In genomic region chr6:166956444-166957086, GRCh38 we compare ENCODE assay signal across 8 cellular contexts. TPM values are rescaled to one million over a fixed set of nuclear protein-coding genes. Genes with fewer than 3 reads are reported as not detected.
DNase-seq lines count a peak whose midpoint lies in the region; ATAC-seq and TF ChIP-seq lines count a peak whose summit lies in the region.

Gene RNASET2, minus strand, starts transcription at chr6:166956550. Its CDS starts 368 bp downstream, at chr6:166956182.

- ATAC-seq in GM18861 (IDR thresholded peaks at IDR 0.05; ENCODE audit: unreplicated experiment) = peak; percentile 41
- peak; percentile 60 for ATAC-seq in HG03097 (IDR thresholded peaks at IDR 0.05; ENCODE audit: low FRiP score, unreplicated experiment)

- 0% methylated on average over 11 of the region's 71 CpGs for WGBS in mammary epithelial cell (ENCODE audit: low coverage, missing lambda C conversion rate)
- under 1% methylated on average over 64 of the region's 71 CpGs for WGBS in smooth muscle cell (ENCODE audit: low lambda C conversion rate)

- peaks cover 4% of the 10 kb centered on the region for H3K79me2 ChIP-seq in mammary epithelial cell (ENCODE audit: insufficient read depth, low read length)
- no peaks in the 10 kb centered on the region for H3K79me2 ChIP-seq in smooth muscle cell (ENCODE audit: low read depth)

- no peaks in the 10 kb centered on the region for H3K27me3 ChIP-seq in A673 (replicated peaks; ENCODE audit: insufficient read depth, low read depth, low read length, poor library complexity)
- H3K27me3 ChIP-seq in mammary epithelial cell (ENCODE audit: insufficient read depth, low read length) = no peaks in the 10 kb centered on the region
- H3K27me3 ChIP-seq in smooth muscle cell (ENCODE audit: low read depth) = no peaks in the 10 kb centered on the region

- H3K36me3 ChIP-seq in A673 (ENCODE audit: insufficient read depth, low read length, poor library complexity, severe bottlenecking) (no peaks in the 10 kb centered on the region), mammary epithelial cell (ENCODE audit: insufficient read depth, low read length) (no peaks in the 10 kb centered on the region), smooth muscle cell (ENCODE audit: low read depth) (no peaks in the 10 kb centered on the region)

- H3K9ac ChIP-seq in mammary epithelial cell (ENCODE audit: insufficient read depth, low read length) (peak within 1 kb of the TSS; percentile 8), smooth muscle cell (ENCODE audit: low read depth) (peak within 1 kb of the TSS; percentile 55)

- no peak for TF ChIP-seq CTCF in A673 (conservative IDR thresholded peaks at IDR 0.05; ENCODE audit: low read depth, low read length)
- no peak for TF ChIP-seq CTCF in WI38 (IDR thresholded peaks at IDR 0.05; ENCODE audit: low read depth, low read length)
- no peak for TF ChIP-seq CTCF in mammary epithelial cell (conservative IDR thresholded peaks at IDR 0.05 in 1 of 2, IDR thresholded peaks at IDR 0.05 in 1 of 2; ENCODE audit: extremely low read depth in 1 of 2, insufficient read depth in 1 of 2, low read depth in 1 of 2, low read length in 2 of 2)
- TF ChIP-seq CTCF in smooth muscle cell (IDR thresholded peaks at IDR 0.05; ENCODE audit: borderline replicate concordance, insufficient read depth, poor library complexity, severe bottlenecking) = no peak

- peak within 1 kb of the TSS; percentile 49 for H3K27ac ChIP-seq in A673 (ENCODE audit: low read depth, low read length, poor library complexity, severe bottlenecking)
- no peak within 1 kb of the TSS for H3K27ac ChIP-seq in mammary epithelial cell (ENCODE audit: insufficient read depth, low read depth, low read length)
- H3K27ac ChIP-seq in smooth muscle cell (ENCODE audit: low read depth) = no peak within 1 kb of the TSS

- DNase-seq in A673 (ENCODE audit: low spot score) = peak; percentile 93
- DNase-seq in NCI-H2227 (lab: John Stamatoyannopoulos, UW; ENCODE audit: unreplicated experiment) = peak; percentile 87
- DNase-seq in mammary epithelial cell = peak; percentile 85
- peak; percentile 96 for DNase-seq in iPS-NIHi7 (ENCODE audit: extremely low spot score)
- peak; percentile 93 for DNase-seq in smooth muscle cell (lab: John Stamatoyannopoulos, UW; ENCODE audit: unreplicated experiment)

- no TSS peak for BruUV-seq in A673 (replicated peaks; lab: Mats Ljungman, UMichigan)
- no TSS peak for BruUV-seq in mammary epithelial cell (replicated peaks; lab: Mats Ljungman, UMichigan)

- dilution Hi-C loops in mammary epithelial cell (cut with HindIII; ENCODE audit: low sequenced_read_pairs) = no loop called here

- CTCF ChIA-PET in A673 (lab: Charles Lee) = interaction anchor here (0.9 kb wide), 1 partner anchor 182 kb away, joined by 3 read pairs; no protein-coding TSS in a partner anchor
- CTCF ChIA-PET in mammary epithelial cell (lab: Charles Lee; ENCODE audit: low non-redundant PET) = no interaction called here

- peak within 1 kb of the TSS; percentile 79 for H3K4me3 ChIP-seq in A673 (ENCODE audit: low read depth, low read length, poor library complexity, severe bottlenecking)
- H3K4me3 ChIP-seq in WI38 (ENCODE audit: low read depth, low read length) = peak within 1 kb of the TSS; percentile 71
- H3K4me3 ChIP-seq in mammary epithelial cell (replicated peaks in 1 of 3; ENCODE audit: insufficient read depth in 1 of 3, low read depth in 2 of 3, low read length in 3 of 3) = peak within 1 kb of the TSS; percentile 75 to 90 (median 81)
- peak within 1 kb of the TSS; percentile 85 for H3K4me3 ChIP-seq in smooth muscle cell

- H2AFZ ChIP-seq in mammary epithelial cell (ENCODE audit: low read depth, low read length) = peak within 1 kb of the TSS; percentile 97
- peak within 1 kb of the TSS; percentile 87 for H2AFZ ChIP-seq in smooth muscle cell (ENCODE audit: low read depth)

- H3K9me3 ChIP-seq in A673 (ENCODE audit: low read depth, low read length, poor library complexity, severe bottlenecking) (no peaks in the 10 kb centered on the region), mammary epithelial cell (replicated peaks; ENCODE audit: insufficient read depth, low read length) (no peaks in the 10 kb centered on the region), smooth muscle cell (replicated peaks; ENCODE audit: low read depth) (no peaks in the 10 kb centered on the region)

- in situ Hi-C loops in mammary epithelial cell (cut with MboI; ENCODE audit: low sequenced_read_pairs in 2 of 2) = loop anchor here in 1 of 2 donors (25.0 kb wide), 1 partner anchor 169 kb away; no protein-coding TSS in a partner anchor

- no peaks in the 10 kb centered on the region for H3F3A ChIP-seq in smooth muscle cell (ENCODE audit: low read depth)

- no peaks in the 10 kb centered on the region for H4K20me1 ChIP-seq in mammary epithelial cell (ENCODE audit: insufficient read depth, low read length)
- H4K20me1 ChIP-seq in smooth muscle cell (ENCODE audit: low read depth) = no peaks in the 10 kb centered on the region

- peaks cover 26% of the 10 kb centered on the region for H3K4me1 ChIP-seq in A673 (ENCODE audit: insufficient read depth, low read length, poor library complexity, severe bottlenecking)
- H3K4me1 ChIP-seq in mammary epithelial cell (ENCODE audit: insufficient read depth, low read length) = peaks cover 16% of the 10 kb centered on the region
- peaks cover 13% of the 10 kb centered on the region for H3K4me1 ChIP-seq in smooth muscle cell (ENCODE audit: low read depth)

- POLR2A ChIA-PET in A673 (lab: Charles Lee; ENCODE audit: low non-redundant PET) = interaction anchor here (0.7 kb wide), 1 partner anchor 1918 kb away, joined by 11 read pairs; no protein-coding TSS in a partner anchor

- H3K4me2 ChIP-seq in mammary epithelial cell (ENCODE audit: insufficient read depth, low read depth, low read length) (peak within 1 kb of the TSS; percentile 100), smooth muscle cell (peak within 1 kb of the TSS; percentile 96)

- intact Hi-C loops in A673 (cut with micrococcal nuclease; ENCODE audit: unreplicated experiment) = no loop called here
- intact Hi-C loops in mammary epithelial cell (cut with micrococcal nuclease) = loop anchor here (2.0 to 10.0 kb wide), 2 partner anchors 42 to 332 kb away; partner anchors contain the start of genes CEP43 and RPS6KA2

RNA-seq across cellular contexts. Expression of gene RNASET2, which starts in this region (rescaled TPM):
- total RNA-seq in A673 (2021) = 5.7 and 11.9 TPM in 2 replicates
- total RNA-seq in mammary epithelial cell = 10 to 100 TPM; 17.0 to 18.7 TPM
- 14.0 TPM for polyA plus RNA-seq in mammary epithelial cell
- polyA minus RNA-seq in mammary epithelial cell = 9.8 TPM
- 16.8 and 20.6 TPM in 2 replicates for total RNA-seq in smooth muscle cell
- 29.3 and 34.1 TPM in 2 replicates for polyA plus RNA-seq in smooth muscle cell
